In the genomic region with DNA sequence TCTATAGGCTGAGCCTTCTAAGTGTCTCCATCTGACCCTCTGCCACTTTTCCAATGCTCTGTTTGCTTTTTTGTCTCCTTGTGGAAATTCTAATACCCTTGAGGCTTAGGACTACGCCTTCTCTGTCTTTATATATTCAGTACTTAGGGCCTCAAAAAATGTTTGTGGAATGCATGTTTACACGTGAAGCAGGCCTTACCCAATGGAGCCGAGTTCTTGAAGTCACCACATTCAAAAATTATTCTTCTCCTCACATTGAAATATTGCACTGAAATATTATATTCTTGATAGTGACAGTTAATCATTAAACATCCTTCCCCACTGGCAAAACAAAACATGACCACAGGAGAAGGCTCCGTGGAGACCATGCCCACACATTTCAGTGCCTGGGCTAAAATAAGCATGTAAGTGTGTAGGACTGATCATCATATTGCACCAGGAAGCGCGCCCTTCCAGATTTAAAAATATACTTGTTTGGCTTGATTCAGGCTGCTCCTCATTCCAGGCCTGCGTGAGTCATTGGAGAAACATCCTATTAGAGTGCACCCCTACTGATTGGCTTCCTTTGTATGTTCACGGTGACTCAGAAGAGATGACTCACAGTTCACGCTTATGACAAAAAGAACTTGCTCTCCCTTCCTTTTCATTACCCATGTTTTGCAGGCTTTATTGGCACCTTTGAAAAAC, we compare ENCODE assay signal across 1 cellular context.
TF ChIP-seq lines count a peak whose summit lies in the region.

No MANE protein-coding gene starts in this region.

TF ChIP-seq in HEK293, 187 proteins besides CTCF, POLR2A, EP300 and RAD21 (continued from another document and continues in another):
- TF ChIP-seq, protein P1, sequence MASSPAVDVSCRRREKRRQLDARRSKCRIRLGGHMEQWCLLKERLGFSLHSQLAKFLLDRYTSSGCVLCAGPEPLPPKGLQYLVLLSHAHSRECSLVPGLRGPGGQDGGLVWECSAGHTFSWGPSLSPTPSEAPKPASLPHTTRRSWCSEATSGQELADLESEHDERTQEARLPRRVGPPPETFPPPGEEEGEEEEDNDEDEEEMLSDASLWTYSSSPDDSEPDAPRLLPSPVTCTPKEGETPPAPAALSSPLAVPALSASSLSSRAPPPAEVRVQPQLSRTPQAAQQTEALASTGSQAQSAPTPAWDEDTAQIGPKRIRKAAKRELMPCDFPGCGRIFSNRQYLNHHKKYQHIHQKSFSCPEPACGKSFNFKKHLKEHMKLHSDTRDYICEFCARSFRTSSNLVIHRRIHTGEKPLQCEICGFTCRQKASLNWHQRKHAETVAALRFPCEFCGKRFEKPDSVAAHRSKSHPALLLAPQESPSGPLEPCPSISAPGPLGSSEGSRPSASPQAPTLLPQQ (tag by site-specific recombination; IDR thresholded peaks at IDR 0.05) = peak; percentile 65
- no peak for TF ChIP-seq OSR2 (tag by site-specific recombination; IDR thresholded peaks at IDR 0.05)
- peak; percentile 96 for TF ChIP-seq SP7 (tag by site-specific recombination; IDR thresholded peaks at IDR 0.05)
- TF ChIP-seq, protein P2, sequence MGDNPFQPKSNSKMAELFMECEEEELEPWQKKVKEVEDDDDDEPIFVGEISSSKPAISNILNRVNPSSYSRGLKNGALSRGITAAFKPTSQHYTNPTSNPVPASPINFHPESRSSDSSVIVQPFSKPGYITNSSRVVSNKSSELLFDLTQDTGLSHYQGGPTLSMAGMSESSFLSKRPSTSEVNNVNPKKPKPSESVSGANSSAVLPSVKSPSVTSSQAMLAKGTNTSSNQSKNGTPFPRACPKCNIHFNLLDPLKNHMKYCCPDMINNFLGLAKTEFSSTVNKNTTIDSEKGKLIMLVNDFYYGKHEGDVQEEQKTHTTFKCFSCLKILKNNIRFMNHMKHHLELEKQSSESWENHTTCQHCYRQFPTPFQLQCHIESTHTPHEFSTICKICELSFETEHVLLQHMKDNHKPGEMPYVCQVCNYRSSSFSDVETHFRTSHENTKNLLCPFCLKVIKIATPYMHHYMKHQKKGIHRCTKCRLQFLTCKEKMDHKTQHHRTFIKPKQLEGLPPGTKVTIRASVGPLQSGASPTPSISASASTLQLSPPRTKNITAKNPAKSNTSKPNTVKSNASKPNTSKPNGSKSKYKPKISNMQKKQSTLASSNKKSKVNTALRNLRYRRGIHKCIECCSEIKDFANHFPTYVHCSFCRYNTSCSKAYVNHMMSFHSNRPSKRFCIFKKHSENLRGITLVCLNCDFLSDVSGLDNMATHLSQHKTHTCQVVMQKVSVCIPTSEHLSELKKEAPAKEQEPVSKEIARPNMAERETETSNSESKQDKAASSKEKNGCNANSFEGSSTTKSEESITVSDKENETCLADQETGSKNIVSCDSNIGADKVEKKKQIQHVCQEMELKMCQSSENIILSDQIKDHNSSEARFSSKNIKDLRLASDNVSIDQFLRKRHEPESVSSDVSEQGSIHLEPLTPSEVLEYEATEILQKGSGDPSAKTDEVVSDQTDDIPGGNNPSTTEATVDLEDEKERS (tag by site-specific recombination; IDR thresholded peaks at IDR 0.05) = no peak
- TF ChIP-seq KLF10 (tag by site-specific recombination; IDR thresholded peaks at IDR 0.05) = 0 out of 2 replicates have a peak, but pooled peaks have one; percentile 23
- 0 out of 2 replicates have a peak, but pooled peaks have one; percentile 45 for TF ChIP-seq ZBTB21 (tag by site-specific recombination; IDR thresholded peaks at IDR 0.05)
- TF ChIP-seq IKZF3 (tag by site-specific recombination; IDR thresholded peaks at IDR 0.05) = 0 out of 2 replicates have a peak, but pooled peaks have one; percentile 36
- TF ChIP-seq OVOL3 (tag by site-specific recombination; IDR thresholded peaks at IDR 0.05) = no peak
- TF ChIP-seq HOXD13 (CRISPR knock-in tag; IDR thresholded peaks at IDR 0.05; ENCODE audit: borderline replicate concordance) = peak; percentile 86; the same call in 1 of the 2 replicates
- peak; percentile 48; the same call in 1 of the 2 replicates for TF ChIP-seq ZFHX2 (tag by site-specific recombination; conservative IDR thresholded peaks at IDR 0.05)
- TF ChIP-seq ZNF112 (tag by site-specific recombination; IDR thresholded peaks at IDR 0.05) = no peak
- TF ChIP-seq, protein P3, sequence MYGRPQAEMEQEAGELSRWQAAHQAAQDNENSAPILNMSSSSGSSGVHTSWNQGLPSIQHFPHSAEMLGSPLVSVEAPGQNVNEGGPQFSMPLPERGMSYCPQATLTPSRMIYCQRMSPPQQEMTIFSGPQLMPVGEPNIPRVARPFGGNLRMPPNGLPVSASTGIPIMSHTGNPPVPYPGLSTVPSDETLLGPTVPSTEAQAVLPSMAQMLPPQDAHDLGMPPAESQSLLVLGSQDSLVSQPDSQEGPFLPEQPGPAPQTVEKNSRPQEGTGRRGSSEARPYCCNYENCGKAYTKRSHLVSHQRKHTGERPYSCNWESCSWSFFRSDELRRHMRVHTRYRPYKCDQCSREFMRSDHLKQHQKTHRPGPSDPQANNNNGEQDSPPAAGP (tag by site-specific recombination; IDR thresholded peaks at IDR 0.05) = peak; percentile 88
- TF ChIP-seq, protein P4, sequence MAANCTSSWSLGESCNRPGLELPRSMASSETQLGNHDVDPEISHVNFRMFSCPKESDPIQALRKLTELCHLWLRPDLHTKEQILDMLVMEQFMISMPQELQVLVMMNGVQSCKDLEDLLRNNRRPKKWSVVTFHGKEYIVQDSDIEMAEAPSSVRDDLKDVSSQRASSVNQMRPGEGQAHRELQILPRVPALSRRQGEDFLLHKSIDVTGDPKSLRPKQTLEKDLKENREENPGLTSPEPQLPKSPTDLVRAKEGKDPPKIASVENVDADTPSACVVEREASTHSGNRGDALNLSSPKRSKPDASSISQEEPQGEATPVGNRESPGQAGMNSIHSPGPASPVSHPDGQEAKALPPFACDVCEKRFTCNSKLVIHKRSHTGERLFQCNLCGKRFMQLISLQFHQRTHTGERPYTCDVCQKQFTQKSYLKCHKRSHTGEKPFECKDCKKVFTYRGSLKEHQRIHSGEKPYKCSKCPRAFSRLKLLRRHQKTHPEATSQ (tag by site-specific recombination; IDR thresholded peaks at IDR 0.05) = no peak
- peak; percentile 82 for TF ChIP-seq PRDM1 (tag by site-specific recombination; IDR thresholded peaks at IDR 0.05)
- TF ChIP-seq KLF8 (tag by site-specific recombination; IDR thresholded peaks at IDR 0.05) = 0 out of 2 replicates have a peak, but pooled peaks have one; percentile 47
- TF ChIP-seq, protein P5, sequence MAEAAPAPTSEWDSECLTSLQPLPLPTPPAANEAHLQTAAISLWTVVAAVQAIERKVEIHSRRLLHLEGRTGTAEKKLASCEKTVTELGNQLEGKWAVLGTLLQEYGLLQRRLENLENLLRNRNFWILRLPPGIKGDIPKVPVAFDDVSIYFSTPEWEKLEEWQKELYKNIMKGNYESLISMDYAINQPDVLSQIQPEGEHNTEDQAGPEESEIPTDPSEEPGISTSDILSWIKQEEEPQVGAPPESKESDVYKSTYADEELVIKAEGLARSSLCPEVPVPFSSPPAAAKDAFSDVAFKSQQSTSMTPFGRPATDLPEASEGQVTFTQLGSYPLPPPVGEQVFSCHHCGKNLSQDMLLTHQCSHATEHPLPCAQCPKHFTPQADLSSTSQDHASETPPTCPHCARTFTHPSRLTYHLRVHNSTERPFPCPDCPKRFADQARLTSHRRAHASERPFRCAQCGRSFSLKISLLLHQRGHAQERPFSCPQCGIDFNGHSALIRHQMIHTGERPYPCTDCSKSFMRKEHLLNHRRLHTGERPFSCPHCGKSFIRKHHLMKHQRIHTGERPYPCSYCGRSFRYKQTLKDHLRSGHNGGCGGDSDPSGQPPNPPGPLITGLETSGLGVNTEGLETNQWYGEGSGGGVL (tag by site-specific recombination; IDR thresholded peaks at IDR 0.05) = 0 out of 2 replicates have a peak, but pooled peaks have one; percentile 22
- TF ChIP-seq, protein P6, sequence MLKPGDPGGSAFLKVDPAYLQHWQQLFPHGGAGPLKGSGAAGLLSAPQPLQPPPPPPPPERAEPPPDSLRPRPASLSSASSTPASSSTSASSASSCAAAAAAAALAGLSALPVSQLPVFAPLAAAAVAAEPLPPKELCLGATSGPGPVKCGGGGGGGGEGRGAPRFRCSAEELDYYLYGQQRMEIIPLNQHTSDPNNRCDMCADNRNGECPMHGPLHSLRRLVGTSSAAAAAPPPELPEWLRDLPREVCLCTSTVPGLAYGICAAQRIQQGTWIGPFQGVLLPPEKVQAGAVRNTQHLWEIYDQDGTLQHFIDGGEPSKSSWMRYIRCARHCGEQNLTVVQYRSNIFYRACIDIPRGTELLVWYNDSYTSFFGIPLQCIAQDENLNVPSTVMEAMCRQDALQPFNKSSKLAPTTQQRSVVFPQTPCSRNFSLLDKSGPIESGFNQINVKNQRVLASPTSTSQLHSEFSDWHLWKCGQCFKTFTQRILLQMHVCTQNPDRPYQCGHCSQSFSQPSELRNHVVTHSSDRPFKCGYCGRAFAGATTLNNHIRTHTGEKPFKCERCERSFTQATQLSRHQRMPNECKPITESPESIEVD (tag by site-specific recombination; IDR thresholded peaks at IDR 0.05) = peak; percentile 41; the same call in 1 of the 2 replicates
- 0 out of 2 replicates have a peak, but pooled peaks have one; percentile 45 for TF ChIP-seq ZBTB1 (tag by site-specific recombination; IDR thresholded peaks at IDR 0.05)
- peak; percentile 40; the same call in 1 of the 2 replicates for TF ChIP-seq ZIC2 (tag by site-specific recombination; IDR thresholded peaks at IDR 0.05)
- TF ChIP-seq, protein P7, sequence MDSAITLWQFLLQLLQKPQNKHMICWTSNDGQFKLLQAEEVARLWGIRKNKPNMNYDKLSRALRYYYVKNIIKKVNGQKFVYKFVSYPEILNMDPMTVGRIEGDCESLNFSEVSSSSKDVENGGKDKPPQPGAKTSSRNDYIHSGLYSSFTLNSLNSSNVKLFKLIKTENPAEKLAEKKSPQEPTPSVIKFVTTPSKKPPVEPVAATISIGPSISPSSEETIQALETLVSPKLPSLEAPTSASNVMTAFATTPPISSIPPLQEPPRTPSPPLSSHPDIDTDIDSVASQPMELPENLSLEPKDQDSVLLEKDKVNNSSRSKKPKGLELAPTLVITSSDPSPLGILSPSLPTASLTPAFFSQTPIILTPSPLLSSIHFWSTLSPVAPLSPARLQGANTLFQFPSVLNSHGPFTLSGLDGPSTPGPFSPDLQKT (IDR thresholded peaks at IDR 0.05; ENCODE audit: borderline replicate concordance, low read depth, low read length) = no peak
- no peak for TF ChIP-seq ZNF404 (tag by site-specific recombination; IDR thresholded peaks at IDR 0.05)
- no peak for TF ChIP-seq ZNF433 (tag by site-specific recombination; IDR thresholded peaks at IDR 0.05; ENCODE audit: low read depth)
- TF ChIP-seq, protein P8, sequence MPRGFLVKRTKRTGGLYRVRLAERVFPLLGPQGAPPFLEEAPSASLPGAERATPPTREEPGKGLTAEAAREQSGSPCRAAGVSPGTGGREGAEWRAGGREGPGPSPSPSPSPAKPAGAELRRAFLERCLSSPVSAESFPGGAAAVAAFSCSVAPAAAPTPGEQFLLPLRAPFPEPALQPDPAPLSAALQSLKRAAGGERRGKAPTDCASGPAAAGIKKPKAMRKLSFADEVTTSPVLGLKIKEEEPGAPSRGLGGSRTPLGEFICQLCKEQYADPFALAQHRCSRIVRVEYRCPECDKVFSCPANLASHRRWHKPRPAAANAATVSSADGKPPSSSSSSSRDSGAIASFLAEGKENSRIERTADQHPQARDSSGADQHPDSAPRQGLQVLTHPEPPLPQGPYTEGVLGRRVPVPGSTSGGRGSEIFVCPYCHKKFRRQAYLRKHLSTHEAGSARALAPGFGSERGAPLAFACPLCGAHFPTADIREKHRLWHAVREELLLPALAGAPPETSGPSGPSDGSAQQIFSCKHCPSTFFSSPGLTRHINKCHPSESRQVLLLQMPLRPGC (tag by site-specific recombination; IDR thresholded peaks at IDR 0.05) = peak; percentile 89
- peak; percentile 51; the same call in 1 of the 2 replicates for TF ChIP-seq ZNF843 (tag by site-specific recombination; IDR thresholded peaks at IDR 0.05)
- TF ChIP-seq ZXDB (tag by site-specific recombination; IDR thresholded peaks at IDR 0.05) = 0 out of 2 replicates have a peak, but pooled peaks have one; percentile 41
- TF ChIP-seq ZNF707 (tag by site-specific recombination; IDR thresholded peaks at IDR 0.05) = no peak
- TF ChIP-seq, protein P9, sequence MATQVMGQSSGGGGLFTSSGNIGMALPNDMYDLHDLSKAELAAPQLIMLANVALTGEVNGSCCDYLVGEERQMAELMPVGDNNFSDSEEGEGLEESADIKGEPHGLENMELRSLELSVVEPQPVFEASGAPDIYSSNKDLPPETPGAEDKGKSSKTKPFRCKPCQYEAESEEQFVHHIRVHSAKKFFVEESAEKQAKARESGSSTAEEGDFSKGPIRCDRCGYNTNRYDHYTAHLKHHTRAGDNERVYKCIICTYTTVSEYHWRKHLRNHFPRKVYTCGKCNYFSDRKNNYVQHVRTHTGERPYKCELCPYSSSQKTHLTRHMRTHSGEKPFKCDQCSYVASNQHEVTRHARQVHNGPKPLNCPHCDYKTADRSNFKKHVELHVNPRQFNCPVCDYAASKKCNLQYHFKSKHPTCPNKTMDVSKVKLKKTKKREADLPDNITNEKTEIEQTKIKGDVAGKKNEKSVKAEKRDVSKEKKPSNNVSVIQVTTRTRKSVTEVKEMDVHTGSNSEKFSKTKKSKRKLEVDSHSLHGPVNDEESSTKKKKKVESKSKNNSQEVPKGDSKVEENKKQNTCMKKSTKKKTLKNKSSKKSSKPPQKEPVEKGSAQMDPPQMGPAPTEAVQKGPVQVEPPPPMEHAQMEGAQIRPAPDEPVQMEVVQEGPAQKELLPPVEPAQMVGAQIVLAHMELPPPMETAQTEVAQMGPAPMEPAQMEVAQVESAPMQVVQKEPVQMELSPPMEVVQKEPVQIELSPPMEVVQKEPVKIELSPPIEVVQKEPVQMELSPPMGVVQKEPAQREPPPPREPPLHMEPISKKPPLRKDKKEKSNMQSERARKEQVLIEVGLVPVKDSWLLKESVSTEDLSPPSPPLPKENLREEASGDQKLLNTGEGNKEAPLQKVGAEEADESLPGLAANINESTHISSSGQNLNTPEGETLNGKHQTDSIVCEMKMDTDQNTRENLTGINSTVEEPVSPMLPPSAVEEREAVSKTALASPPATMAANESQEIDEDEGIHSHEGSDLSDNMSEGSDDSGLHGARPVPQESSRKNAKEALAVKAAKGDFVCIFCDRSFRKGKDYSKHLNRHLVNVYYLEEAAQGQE (tag by site-specific recombination; IDR thresholded peaks at IDR 0.05) = no peak
- peak; percentile 91 for TF ChIP-seq ZNF629 (tag by site-specific recombination; IDR thresholded peaks at IDR 0.05)
- TF ChIP-seq ZNF558 (tag by site-specific recombination; IDR thresholded peaks at IDR 0.05) = peak; percentile 83
- peak; percentile 78 for TF ChIP-seq GLIS1 (tag by site-specific recombination; IDR thresholded peaks at IDR 0.05)
- TF ChIP-seq ZBTB17 (tag by site-specific recombination; IDR thresholded peaks at IDR 0.05) = 0 out of 2 replicates have a peak, but pooled peaks have one; percentile 42
- TF ChIP-seq ZNF19 (tag by site-specific recombination; IDR thresholded peaks at IDR 0.05; ENCODE audit: low read depth) = no peak
- peak; percentile 17; the same call in 1 of the 2 replicates for TF ChIP-seq ZNF335 (tag by site-specific recombination; conservative IDR thresholded peaks at IDR 0.05)
- peak; percentile 87 for TF ChIP-seq ZEB2 (tag by site-specific recombination; IDR thresholded peaks at IDR 0.05)
- TF ChIP-seq ZNF324 (tag by site-specific recombination; IDR thresholded peaks at IDR 0.05) = 0 out of 2 replicates have a peak, but pooled peaks have one; percentile 62
- TF ChIP-seq, protein P10, sequence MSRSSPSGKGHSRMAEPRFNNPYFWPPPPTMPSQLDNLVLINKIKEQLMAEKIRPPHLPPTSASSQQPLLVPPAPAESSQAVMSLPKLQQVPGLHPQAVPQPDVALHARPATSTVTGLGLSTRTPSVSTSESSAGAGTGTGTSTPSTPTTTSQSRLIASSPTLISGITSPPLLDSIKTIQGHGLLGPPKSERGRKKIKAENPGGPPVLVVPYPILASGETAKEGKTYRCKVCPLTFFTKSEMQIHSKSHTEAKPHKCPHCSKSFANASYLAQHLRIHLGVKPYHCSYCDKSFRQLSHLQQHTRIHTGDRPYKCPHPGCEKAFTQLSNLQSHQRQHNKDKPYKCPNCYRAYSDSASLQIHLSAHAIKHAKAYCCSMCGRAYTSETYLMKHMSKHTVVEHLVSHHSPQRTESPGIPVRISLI (tag by site-specific recombination; IDR thresholded peaks at IDR 0.05) = peak; percentile 86
- TF ChIP-seq ZNF791 (tag by site-specific recombination; IDR thresholded peaks at IDR 0.05) = no peak
